Comparison of ENCODE assay signal across 9 cellular contexts in genomic region chr21:41923641-41924342, GRCh38. TPM values are rescaled to one million over a fixed set of nuclear protein-coding genes. Genes with fewer than 3 reads are reported as not detected.
DNase-seq lines count a peak whose midpoint lies in the region; ATAC-seq and TF ChIP-seq lines count a peak whose summit lies in the region.
"Had no signal": no experiment of that assay in that cellular context is flagged by ENCODE, and none has a peak within 500 bp of the region (broad histone marks: within the 10 kb centered on the region; RNA-seq: fewer than 3 reads in every experiment).

No MANE protein-coding gene starts in this region.

- no peak for ATAC-seq in CD4-positive, CD25-positive, alpha-beta regulatory T cell (ENCODE audit: low read depth in 2 of 2)
- no peak for ATAC-seq in GM21717 (IDR thresholded peaks at IDR 0.05; ENCODE audit: unreplicated experiment)
- no peak for ATAC-seq in HG02678 (IDR thresholded peaks at IDR 0.05; ENCODE audit: unreplicated experiment)

- H3K9me3 Mint-ChIP-seq in CD4-positive, CD25-positive, alpha-beta regulatory T cell = no peaks in the 10 kb centered on the region
- H3K9me3 Mint-ChIP-seq: activated B cell treated with CpG ODN at 0.5 μM for 24 hours had no signal

- no peaks in the 10 kb centered on the region for H3K27me3 Mint-ChIP-seq in CD4-positive, CD25-positive, alpha-beta regulatory T cell
- H3K27me3 Mint-ChIP-seq: activated B cell treated with CpG ODN at 0.5 μM for 24 hours had no signal

- peak overlapping the region; percentile 59 to 83 (median 66) for H3K4me3 Mint-ChIP-seq in CD4-positive, CD25-positive, alpha-beta regulatory T cell
- H3K4me3 Mint-ChIP-seq: activated B cell treated with CpG ODN at 0.5 μM for 24 hours had no signal

- H3K4me1 Mint-ChIP-seq in CD4-positive, CD25-positive, alpha-beta regulatory T cell = peaks cover 14 to 71% (median 46%) of the 10 kb centered on the region in 4 donors

- intact Hi-C loops in esophagus squamous epithelium (cut with DNase I) = no loop called here
- intact Hi-C loops in prostate gland (cut with DNase I) = no loop called here
- intact Hi-C loops in head of caudate nucleus (cut with DNase I) = no loop called here

- H3K27me3 ChIP-seq in CD4-positive, CD25-positive, alpha-beta regulatory T cell (ENCODE audit: control insufficient read depth, insufficient read depth, low read length) = no peaks in the 10 kb centered on the region
- H3K27me3 ChIP-seq in esophagus squamous epithelium (no peaks in the 10 kb centered on the region), prostate gland (replicated peaks; ENCODE audit: insufficient read depth) (no peaks in the 10 kb centered on the region)

- TF ChIP-seq CTCF in esophagus squamous epithelium (IDR thresholded peaks at IDR 0.05) (no peak), prostate gland (IDR thresholded peaks at IDR 0.05) (no peak)

- WGBS in esophagus squamous epithelium, 2 donors = 11 to 66% methylated on average over 3 to 4 of the region's 7 CpGs
- WGBS in prostate gland = 38% methylated on average over 7 of the region's 7 CpGs

- H3K27ac ChIP-seq in CD4-positive, CD25-positive, alpha-beta regulatory T cell (ENCODE audit: insufficient read depth, low read length, poor library complexity, severe bottlenecking) = no peak overlapping the region
- H3K27ac ChIP-seq in esophagus squamous epithelium (peak overlapping the region; percentile 60 to 90 (median 88)), prostate gland (peak overlapping the region; percentile 48 to 87)

- peaks cover 36% of the 10 kb centered on the region for H3K4me1 ChIP-seq in CD4-positive, CD25-positive, alpha-beta regulatory T cell (ENCODE audit: control insufficient read depth, insufficient read depth, low read length, poor library complexity, severe bottlenecking)
- H3K4me1 ChIP-seq in esophagus squamous epithelium (peaks cover 17 to 66% (median 33%) of the 10 kb centered on the region in 3 donors), prostate gland (replicated peaks) (peaks cover 2% of the 10 kb centered on the region)

- H3K4me3 ChIP-seq in CD4-positive, CD25-positive, alpha-beta regulatory T cell (ENCODE audit: low read depth, low read length) = no peak overlapping the region
- peak overlapping the region in 1 of 4 donors; percentile 15 for H3K4me3 ChIP-seq in esophagus squamous epithelium
- H3K4me3 ChIP-seq in prostate gland = no peak overlapping the region

- peak overlapping the region; percentile 60 to 98 (median 68) for H3K27ac Mint-ChIP-seq in CD4-positive, CD25-positive, alpha-beta regulatory T cell

- DNase-seq in CD4-positive, CD25-positive, alpha-beta regulatory T cell = peak in 1 of 3 donors; percentile 31
- DNase-seq in RPMI7951 (ENCODE audit: low read depth) (peak; percentile 15), esophagus squamous epithelium (lab: John Stamatoyannopoulos, UW) (no peak), prostate gland (ENCODE audit: low spot score) (no peak), head of caudate nucleus (no peak), HT-29 (ENCODE audit: low spot score) (no peak)
- DNase-seq: activated B cell treated with CpG ODN at 0.5 μM for 24 hours had no signal

- no peaks in the 10 kb centered on the region for H3K9me3 ChIP-seq in CD4-positive, CD25-positive, alpha-beta regulatory T cell (ENCODE audit: control insufficient read depth in 2 of 2, low read length in 2 of 2)
- H3K9me3 ChIP-seq in esophagus squamous epithelium (no peaks in the 10 kb centered on the region), prostate gland (no peaks in the 10 kb centered on the region)

- TF ChIP-seq POLR2A in esophagus squamous epithelium (IDR thresholded peaks at IDR 0.05) (no peak), prostate gland (IDR thresholded peaks at IDR 0.05) (no peak)

- peaks cover 13% of the 10 kb centered on the region for H3K36me3 Mint-ChIP-seq in CD4-positive, CD25-positive, alpha-beta regulatory T cell

- H3K36me3 ChIP-seq in CD4-positive, CD25-positive, alpha-beta regulatory T cell (ENCODE audit: control insufficient read depth, insufficient read depth, low read length) = peaks cover 3% of the 10 kb centered on the region
- H3K36me3 ChIP-seq in esophagus squamous epithelium (peaks cover 0 to 10% (median 0%) of the 10 kb centered on the region in 3 donors), prostate gland (no peaks in the 10 kb centered on the region)

RNA-seq across cellular contexts. Expression of gene C2CD2, which starts 30.0 kb away (rescaled TPM):
- total RNA-seq in CD4-positive, CD25-positive, alpha-beta regulatory T cell = 15.3 TPM
- 1 to 10 TPM; 1.7 to 2.9 (median 2.0) TPM for polyA plus RNA-seq in CD4-positive, CD25-positive, alpha-beta regulatory T cell
- total RNA-seq in RPMI7951 (2014; rRNA removed; shearing (Covaris generic)) = 18.5 and 18.8 TPM in 2 replicates
- total RNA-seq in esophagus squamous epithelium (10 to 100 TPM; 13.6 to 21.2 (median 15.6) TPM), prostate gland (10 to 100 TPM; 27.3 to 30.5 TPM)
- 10.6 and 17.9 TPM in 2 replicates for total RNA-seq in HT-29 (2014; rRNA removed; shearing (Covaris generic))

RNA-seq across cellular contexts. Expression of gene PRDM15, which starts 44.6 kb away (rescaled TPM):
- total RNA-seq in CD4-positive, CD25-positive, alpha-beta regulatory T cell = 13.2 TPM
- polyA plus RNA-seq in CD4-positive, CD25-positive, alpha-beta regulatory T cell = 1 to 10 TPM in 3 of 4 donors, under 1 TPM in 1; 0.75 to 2.7 (median 1.4) TPM
- 2.4 and 3.9 TPM in 2 replicates for total RNA-seq in RPMI7951 (2014; rRNA removed; shearing (Covaris generic))
- total RNA-seq in esophagus squamous epithelium (1 to 10 TPM; 4.7 to 9.2 (median 5.4) TPM), prostate gland (10 to 100 TPM in 1 of 2 donors, 1 to 10 TPM in 1; 6.7 to 18.1 TPM)
- 6.2 and 10.9 TPM in 2 replicates for total RNA-seq in HT-29 (2014; rRNA removed; shearing (Covaris generic))
